ENCODE assay signal across 22 cellular contexts in genomic region chr19:48297975-48298374, GRCh38. TPM values are rescaled to one million over a fixed set of nuclear protein-coding genes. Genes with fewer than 3 reads are reported as not detected.
DNase-seq lines count a peak whose midpoint lies in the region; ATAC-seq, FAIRE-seq and TF ChIP-seq lines count a peak whose summit lies in the region.
"Had no signal": no experiment of that assay in that cellular context is flagged by ENCODE, and none has a peak within 500 bp of the region (broad histone marks: within the 10 kb centered on the region; RNA-seq: fewer than 3 reads in every experiment).

No MANE protein-coding gene starts in this region.

- BruUV-seq in HepG2 (replicated peaks; lab: Mats Ljungman, UMichigan): no TSS peak

- CTCF ChIA-PET in HepG2 (lab: Yijun Ruan, JAX; ENCODE audit: low intra/inter-chr PET ratio, low total read pairs): no interaction called here

- H3K36me3 ChIP-seq in HepG2 (replicated peaks in 1 of 2; ENCODE audit: control insufficient read depth in 1 of 2, insufficient read depth in 2 of 2, low read length in 2 of 2) (no peaks in the 10 kb centered on the region), right lobe of liver (no peaks in the 10 kb centered on the region), neuronal stem cell (replicated peaks in 1 of 2; ENCODE audit: control insufficient read depth in 2 of 2, insufficient read depth in 2 of 2, low read length in 2 of 2) (no peaks in the 10 kb centered on the region), WERI-Rb-1 (no peaks in the 10 kb centered on the region)
- H3K36me3 ChIP-seq: BE2C, HAP-1 had no signal

- H3K18ac ChIP-seq in neuronal stem cell (ENCODE audit: low read length): peak overlapping the region; percentile 28

- no peaks in the 10 kb centered on the region for H3K79me2 ChIP-seq in HepG2 (ENCODE audit: insufficient read depth, low read length)

- H3K27me3 ChIP-seq in HepG2 (ENCODE audit: control insufficient read depth in 1 of 2, insufficient read depth in 2 of 2, low read length in 2 of 2) (0 out of 5 replicates have a peak, but pooled peaks cover 0 to 2% of the 10 kb centered on the region in 2 experiments), right lobe of liver (no peaks in the 10 kb centered on the region), neuronal stem cell (ENCODE audit: control insufficient read depth in 3 of 3, insufficient read depth in 3 of 3, low read depth in 1 of 3, low read length in 3 of 3) (no peaks in the 10 kb centered on the region), WERI-Rb-1 (ENCODE audit: insufficient read depth, low read depth, severe bottlenecking) (no peaks in the 10 kb centered on the region)
- H3K27me3 ChIP-seq: BE2C had no signal

- H3K4me2 ChIP-seq in HepG2 (ENCODE audit: low read depth, low read length) (no peak overlapping the region), neuronal stem cell (ENCODE audit: insufficient read depth, low read length, poor library complexity, severe bottlenecking) (no peak overlapping the region)
- H3K4me2 ChIP-seq: A549 had no signal

- TF ChIP-seq RAD21 in HepG2 (CRISPR knock-in tag; IDR thresholded peaks at IDR 0.05): no peak

- TF ChIP-seq CTCF in HepG2 (CRISPR knock-in tag; IDR thresholded peaks at IDR 0.05) (no peak), right lobe of liver (IDR thresholded peaks at IDR 0.05) (no peak), WERI-Rb-1 (IDR thresholded peaks at IDR 0.05; ENCODE audit: low read depth, low read length) (no peak)

- peak overlapping the region; percentile 24 for H2BK5ac ChIP-seq in neuronal stem cell (ENCODE audit: low read length)

- H3K9ac ChIP-seq in HepG2 (ENCODE audit: insufficient read depth, low read depth, low read length): no peak overlapping the region
- no peak overlapping the region for H3K9ac ChIP-seq in neuronal stem cell (ENCODE audit: low read depth, low read length, poor library complexity)

- no peak for FAIRE-seq in HepG2 (lab: Jason Lieb, UNC)
- FAIRE-seq: A549, GM12891, GM18507 had no signal

- in situ Hi-C loops in HepG2 (cut with HindIII; ENCODE audit: extremely low pct_ligation_motif_present, low pct_unique_long_range_greater_than_20kb): no loop called here

- H3K4me1 ChIP-seq in HepG2 (ENCODE audit: insufficient read depth, low read length) (peaks cover 26% of the 10 kb centered on the region), right lobe of liver (no peaks in the 10 kb centered on the region), neuronal stem cell (ENCODE audit: control insufficient read depth in 2 of 2, insufficient read depth in 1 of 2, low read depth in 1 of 2, low read length in 2 of 2) (no peaks in the 10 kb centered on the region)
- H3K4me1 ChIP-seq: A549, BE2C, HAP-1 had no signal

- no peak overlapping the region for H2BK120ac ChIP-seq in neuronal stem cell (ENCODE audit: low read depth, low read length)

- H2BK12ac ChIP-seq in neuronal stem cell (ENCODE audit: low read length): no peak overlapping the region

- 56% methylated on average over 7 of the region's 16 CpGs for WGBS in HepG2 (ENCODE audit: low lambda C conversion rate)
- WGBS in right lobe of liver (ENCODE audit: insufficient coverage, low coverage, low lambda C conversion rate, missing lambda C conversion rate): 100% methylated on average over 3 of the region's 16 CpGs
- no CpG with 5 or more reads among the region's 16 CpGs for WGBS in neuronal stem cell (ENCODE audit: extremely low coverage in 2 of 2, insufficient read length in 2 of 2, insufficient replicate concordance in 1 of 2), 2 donors

- POLR2A ChIA-PET in HepG2 (lab: Yijun Ruan, JAX): no interaction called here

- no peak overlapping the region for H2BK15ac ChIP-seq in neuronal stem cell (ENCODE audit: low read length)

- TF ChIP-seq POLR2A in HepG2 (IDR thresholded peaks at IDR 0.05; ENCODE audit: insufficient read depth in 1 of 2, low read depth in 2 of 2, low read length in 2 of 2) (no peak), right lobe of liver (IDR thresholded peaks at IDR 0.05) (no peak)

- H3K27ac ChIP-seq in HepG2 (ENCODE audit: extremely low read length, insufficient read depth, low read length): no peak overlapping the region
- H3K27ac ChIP-seq in right lobe of liver: no peak overlapping the region
- no peak overlapping the region for H3K27ac ChIP-seq in neuronal stem cell (replicated peaks; ENCODE audit: low read length)
- no peak overlapping the region for H3K27ac ChIP-seq in WERI-Rb-1
- H3K27ac ChIP-seq: A549 had no signal

- no peak overlapping the region for H3K4ac ChIP-seq in neuronal stem cell (ENCODE audit: low read length)

- intact Hi-C loops in HepG2 (cut with micrococcal nuclease; ENCODE audit: unreplicated experiment): no loop called here
- intact Hi-C loops in right lobe of liver (cut with DNase I): no loop called here

- no peak overlapping the region for H3K4me3 ChIP-seq in HepG2 (replicated peaks in 1 of 3; ENCODE audit: insufficient read depth in 1 of 3, low read depth in 2 of 3, low read length in 3 of 3)
- no peak overlapping the region for H3K4me3 ChIP-seq in right lobe of liver
- H3K4me3 ChIP-seq in neuronal stem cell (ENCODE audit: low read length in 2 of 2): no peak overlapping the region
- no peak overlapping the region for H3K4me3 ChIP-seq in WERI-Rb-1 (ENCODE audit: low read depth, low read length)
- H3K4me3 ChIP-seq: A549, HAP-1 had no signal

- DNase-seq in HepG2 (ENCODE audit: low spot score) (no peak), right lobe of liver (no peak), dedifferentiated amniotic fluid mesenchymal stem cell (ENCODE audit: extremely low spot score) (peak; percentile 12), neuronal stem cell (ENCODE audit: low spot score) (no peak), WERI-Rb-1 (no peak), amniotic stem cell (lab: John Stamatoyannopoulos, UW) (no peak)
- DNase-seq: 8988T; ACHN; AML-193; BE2C; C1 segment of cervical spinal cord; Calu3; CD4-positive, alpha-beta memory T cell; COR-L47; DMS79 treated with DMSO at 0.1 percent for 48 hours; GF-D8; HFFc6 had no signal

- no peak for TF ChIP-seq EP300 in HepG2 (IDR thresholded peaks at IDR 0.05; ENCODE audit: low read depth in 2 of 2, low read length in 2 of 2)
- no peak for TF ChIP-seq EP300 in HepG2 (CRISPR knock-in tag; IDR thresholded peaks at IDR 0.05; ENCODE audit: borderline replicate concordance)

- H3K9me3 ChIP-seq in HepG2 (ENCODE audit: low read length): no peaks in the 10 kb centered on the region
- H3K9me3 ChIP-seq in right lobe of liver: no peaks in the 10 kb centered on the region
- H3K9me3 ChIP-seq in neuronal stem cell (replicated peaks in 1 of 2; ENCODE audit: control insufficient read depth in 2 of 2, insufficient read depth in 1 of 2, low read depth in 1 of 2, low read length in 2 of 2): peaks cover 0 to 1% of the 10 kb centered on the region in 2 donors
- no peaks in the 10 kb centered on the region for H3K9me3 ChIP-seq in WERI-Rb-1 (ENCODE audit: severe bottlenecking)
- H3K9me3 ChIP-seq: A549, BE2C, HAP-1 had no signal

- no peak overlapping the region for H4K8ac ChIP-seq in neuronal stem cell (ENCODE audit: low read depth, low read length)

- peak; percentile 27 for ATAC-seq in HepG2
- no peak for ATAC-seq in right lobe of liver
- ATAC-seq in HG03095 (IDR thresholded peaks at IDR 0.05; ENCODE audit: unreplicated experiment): no peak

- peak overlapping the region; percentile 43 for H3K23ac ChIP-seq in neuronal stem cell (ENCODE audit: low read depth, low read length, poor library complexity)

- no peak overlapping the region for H2AK5ac ChIP-seq in neuronal stem cell (ENCODE audit: low read depth, low read length)

- peak overlapping the region; percentile 47 for H3K14ac ChIP-seq in neuronal stem cell (ENCODE audit: low read length)

- H3K79me1 ChIP-seq in neuronal stem cell (ENCODE audit: low read depth, low read length): no peaks in the 10 kb centered on the region

- no peaks in the 10 kb centered on the region for H4K20me1 ChIP-seq in HepG2 (ENCODE audit: insufficient read depth, low read length)

- no peak overlapping the region for H2AFZ ChIP-seq in HepG2 (ENCODE audit: low read length)
- H2AFZ ChIP-seq in neuronal stem cell (ENCODE audit: low read length): no peak overlapping the region

- no peak overlapping the region for H4K91ac ChIP-seq in neuronal stem cell (ENCODE audit: low read depth, low read length, poor library complexity)

RNA-seq across cellular contexts. Expression of gene EMP3, which starts 27.4 kb away (rescaled TPM):
- total RNA-seq in HepG2 (2016; rRNA removed; fragmentation: Illumina TruSeq; extraction: Trizol) (1.6 and 2.2 TPM in 2 replicates), right lobe of liver (10 to 100 TPM in 1 of 6 experiments, 1 to 10 TPM in 5; 2.8 to 14.2 (median 5.6) TPM)
- 2.2 and 3.4 TPM in 2 replicates for total RNA-seq in HepG2 (2016; cell fraction: cytosol; rRNA removed; fragmentation: Illumina TruSeq; extraction: Trizol; ENCODE audit: low read depth)
- total RNA-seq in HepG2 (2016; cell fraction: insoluble cytoplasmic fraction; rRNA removed; fragmentation: Illumina TruSeq; extraction: Trizol): 2.7 and 3.2 TPM in 2 replicates
- 0.96 and 1.1 TPM in 2 replicates for total RNA-seq in HepG2 (2016; cell fraction: membrane; rRNA removed; fragmentation: Illumina TruSeq; extraction: Trizol)
- total RNA-seq in HepG2 (2016; cell fraction: nucleus; rRNA removed; fragmentation: Illumina TruSeq; extraction: Trizol): 3.0 and 4.7 TPM in 2 replicates
- polyA plus RNA-seq in HepG2 (2011; rRNA removed): 7.8 and 9.4 TPM in 2 replicates
- 10.0 and 10.8 TPM in 2 replicates for polyA plus RNA-seq in HepG2 (2011; cell fraction: cytosol; rRNA removed)
- 3.4 and 3.5 TPM in 2 replicates for polyA plus RNA-seq in HepG2 (2011; cell fraction: nucleus; rRNA removed)
- 4.8 and 7.1 TPM in 2 replicates for polyA plus RNA-seq in HepG2 (2012)
- polyA plus RNA-seq in HepG2 (2016; cell fraction: cytosol; fragmentation: Illumina TruSeq; extraction: Trizol; ENCODE audit: low read depth): 4.6 and 4.7 TPM in 2 replicates
- polyA plus RNA-seq in HepG2 (2016; cell fraction: insoluble cytoplasmic fraction; fragmentation: Illumina TruSeq; extraction: Trizol; ENCODE audit: low read depth): 1.7 and 2.4 TPM in 2 replicates
- 3.2 and 3.6 TPM in 2 replicates for polyA plus RNA-seq in HepG2 (2016; cell fraction: membrane; fragmentation: Illumina TruSeq; extraction: Trizol; ENCODE audit: low read depth)
- polyA plus RNA-seq in HepG2 (2016; cell fraction: nucleus; fragmentation: Illumina TruSeq; extraction: Trizol; ENCODE audit: insufficient read depth, low read depth): 7.0 TPM in 2 replicates
- 11.4 and 319 TPM in 2 replicates for polyA minus RNA-seq in HepG2 (2011; rRNA and poly(A)+ RNA removed; ENCODE audit: low replicate concordance)
- polyA minus RNA-seq in HepG2 (2011; cell fraction: cytosol; rRNA and poly(A)+ RNA removed): 2.8 and 3.1 TPM in 2 replicates
- 2.0 and 4.0 TPM in 2 replicates for polyA minus RNA-seq in HepG2 (2011; cell fraction: nucleus; rRNA and poly(A)+ RNA removed)
- polyA plus RNA-seq in neuronal stem cell (2013, experiment 1 of 2): 45.0 TPM
- polyA plus RNA-seq in neuronal stem cell (2013, experiment 2 of 2): 46.0 TPM

RNA-seq across cellular contexts. Expression of gene ZNF114, which starts 28.1 kb away (rescaled TPM):
- 13.3 and 18.0 TPM in 2 replicates for total RNA-seq in HepG2 (2016; rRNA removed; fragmentation: Illumina TruSeq; extraction: Trizol)
- 4.1 and 5.6 TPM in 2 replicates for total RNA-seq in HepG2 (2016; cell fraction: cytosol; rRNA removed; fragmentation: Illumina TruSeq; extraction: Trizol; ENCODE audit: low read depth)
- 13.4 and 17.1 TPM in 2 replicates for total RNA-seq in HepG2 (2016; cell fraction: insoluble cytoplasmic fraction; rRNA removed; fragmentation: Illumina TruSeq; extraction: Trizol)
- total RNA-seq in HepG2 (2016; cell fraction: membrane; rRNA removed; fragmentation: Illumina TruSeq; extraction: Trizol): 9.9 and 12.6 TPM in 2 replicates
- total RNA-seq in HepG2 (2016; cell fraction: nucleus; rRNA removed; fragmentation: Illumina TruSeq; extraction: Trizol): 7.2 and 8.3 TPM in 2 replicates
- 2.1 and 3.4 TPM in 2 replicates for polyA plus RNA-seq in HepG2 (2011; rRNA removed)
- 2.4 and 3.1 TPM in 2 replicates for polyA plus RNA-seq in HepG2 (2011; cell fraction: cytosol; rRNA removed)
- polyA plus RNA-seq in HepG2 (2011; cell fraction: nucleus; rRNA removed): 1.5 and 2.4 TPM in 2 replicates
- polyA plus RNA-seq in HepG2 (2012): 1.7 TPM in 2 replicates
- 0.91 and 1.1 TPM in 2 replicates for polyA plus RNA-seq in HepG2 (2016; cell fraction: cytosol; fragmentation: Illumina TruSeq; extraction: Trizol; ENCODE audit: low read depth)
- 11.6 and 12.0 TPM in 2 replicates for polyA plus RNA-seq in HepG2 (2016; cell fraction: insoluble cytoplasmic fraction; fragmentation: Illumina TruSeq; extraction: Trizol; ENCODE audit: low read depth)
- 2.7 and 3.7 TPM in 2 replicates for polyA plus RNA-seq in HepG2 (2016; cell fraction: membrane; fragmentation: Illumina TruSeq; extraction: Trizol; ENCODE audit: low read depth)
- 14.1 and 14.6 TPM in 2 replicates for polyA plus RNA-seq in HepG2 (2016; cell fraction: nucleus; fragmentation: Illumina TruSeq; extraction: Trizol; ENCODE audit: insufficient read depth, low read depth)
- 4.2 and 4.6 TPM in 2 replicates for polyA minus RNA-seq in HepG2 (2011; rRNA and poly(A)+ RNA removed; ENCODE audit: low replicate concordance)
- polyA minus RNA-seq in HepG2 (2011; cell fraction: cytosol; rRNA and poly(A)+ RNA removed): 3.3 and 6.2 TPM in 2 replicates
- 6.3 and 7.2 TPM in 2 replicates for polyA minus RNA-seq in HepG2 (2011; cell fraction: nucleus; rRNA and poly(A)+ RNA removed)
- total RNA-seq in right lobe of liver: under 1 TPM in 1 of 6 experiments, not detected in 5; 0.49 TPM
- polyA plus RNA-seq in neuronal stem cell (2013, experiment 1 of 2): 3.0 TPM
- 2.6 TPM for polyA plus RNA-seq in neuronal stem cell (2013, experiment 2 of 2)
- polyA plus RNA-seq: CD4-positive, alpha-beta memory T cell had no signal

RNA-seq across cellular contexts. Expression of gene CARD8, which starts 42.3 kb away (rescaled TPM):
- total RNA-seq in HepG2 (2016; rRNA removed; fragmentation: Illumina TruSeq; extraction: Trizol) (19.2 and 22.6 TPM in 2 replicates), right lobe of liver (10 to 100 TPM; 15.4 to 24.5 (median 19.8) TPM)
- 10.5 and 12.2 TPM in 2 replicates for total RNA-seq in HepG2 (2016; cell fraction: cytosol; rRNA removed; fragmentation: Illumina TruSeq; extraction: Trizol; ENCODE audit: low read depth)
- 20.3 and 22.0 TPM in 2 replicates for total RNA-seq in HepG2 (2016; cell fraction: insoluble cytoplasmic fraction; rRNA removed; fragmentation: Illumina TruSeq; extraction: Trizol)
- 14.9 and 16.2 TPM in 2 replicates for total RNA-seq in HepG2 (2016; cell fraction: membrane; rRNA removed; fragmentation: Illumina TruSeq; extraction: Trizol)
- total RNA-seq in HepG2 (2016; cell fraction: nucleus; rRNA removed; fragmentation: Illumina TruSeq; extraction: Trizol): 27.3 and 27.4 TPM in 2 replicates
- 12.6 and 15.0 TPM in 2 replicates for polyA plus RNA-seq in HepG2 (2011; rRNA removed)
- polyA plus RNA-seq in HepG2 (2011; cell fraction: cytosol; rRNA removed): 6.0 and 6.2 TPM in 2 replicates
- 55.7 and 59.6 TPM in 2 replicates for polyA plus RNA-seq in HepG2 (2011; cell fraction: nucleus; rRNA removed)
- polyA plus RNA-seq in HepG2 (2012): 15.3 and 16.1 TPM in 2 replicates
- 8.2 and 8.4 TPM in 2 replicates for polyA plus RNA-seq in HepG2 (2016; cell fraction: cytosol; fragmentation: Illumina TruSeq; extraction: Trizol; ENCODE audit: low read depth)
- polyA plus RNA-seq in HepG2 (2016; cell fraction: insoluble cytoplasmic fraction; fragmentation: Illumina TruSeq; extraction: Trizol; ENCODE audit: low read depth): 18.5 and 19.2 TPM in 2 replicates
- 9.8 TPM in 2 replicates for polyA plus RNA-seq in HepG2 (2016; cell fraction: membrane; fragmentation: Illumina TruSeq; extraction: Trizol; ENCODE audit: low read depth)
- 40.8 and 46.1 TPM in 2 replicates for polyA plus RNA-seq in HepG2 (2016; cell fraction: nucleus; fragmentation: Illumina TruSeq; extraction: Trizol; ENCODE audit: insufficient read depth, low read depth)
- polyA minus RNA-seq in HepG2 (2011; rRNA and poly(A)+ RNA removed; ENCODE audit: low replicate concordance): 11.4 and 14.4 TPM in 2 replicates
- polyA minus RNA-seq in HepG2 (2011; cell fraction: cytosol; rRNA and poly(A)+ RNA removed): 6.8 and 7.5 TPM in 2 replicates
- polyA minus RNA-seq in HepG2 (2011; cell fraction: nucleus; rRNA and poly(A)+ RNA removed): 61.5 and 62.0 TPM in 2 replicates
- 30.9 TPM for polyA plus RNA-seq in neuronal stem cell (2013, experiment 1 of 2)
- 30.1 TPM for polyA plus RNA-seq in neuronal stem cell (2013, experiment 2 of 2)
